Comparison of ENCODE assay signal across 8 cellular contexts in the genomic region with DNA sequence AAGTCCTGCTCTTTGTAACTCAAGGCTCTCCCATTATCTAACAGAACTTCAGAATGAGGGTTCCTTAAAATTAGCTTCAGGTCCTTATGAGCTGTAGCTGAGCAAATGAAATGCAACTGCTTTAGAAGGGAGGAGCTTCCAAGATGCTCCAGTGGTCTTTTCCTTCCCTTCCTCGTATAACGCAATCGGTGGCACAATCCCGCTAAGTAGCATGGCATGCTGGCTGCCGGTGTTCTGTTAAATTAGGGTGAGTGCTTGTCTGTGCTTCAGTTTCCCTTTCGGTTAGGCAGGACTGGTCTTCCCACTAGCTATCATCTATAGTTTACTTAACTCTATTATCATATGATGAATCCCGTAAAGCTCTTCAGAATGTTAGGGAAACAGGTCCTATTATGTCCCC. TPM values are rescaled to one million over a fixed set of nuclear protein-coding genes. Genes with fewer than 3 reads are reported as not detected.
DNase-seq lines count a peak whose midpoint lies in the region; ATAC-seq, FAIRE-seq and TF ChIP-seq lines count a peak whose summit lies in the region.

No MANE protein-coding gene starts in this region.

- H3K27ac ChIP-seq in cardiac muscle cell (no peak overlapping the region), MM.1S (ENCODE audit: low read length) (peak overlapping the region; percentile 66; the same call in 1 of the 2 replicates), K562 (ENCODE audit: extremely low read depth, low read depth, low read length) (no peak overlapping the region), right lobe of liver (peak overlapping the region; percentile 86 to 94 (median 89)), testis (peak overlapping the region; percentile 85 to 87)

- TF ChIP-seq EP300 in K562 (IDR thresholded peaks at IDR 0.05; ENCODE audit: low read length), result no peak

- H3K79me2 ChIP-seq in MM.1S (ENCODE audit: low read length) (peaks cover 59% of the 10 kb centered on the region), K562 (ENCODE audit: control insufficient read depth, insufficient read depth, low read length) (peaks cover 8% of the 10 kb centered on the region; the same call in 1 of the 3 replicates)

- TF ChIP-seq CTCF in cardiac muscle cell (IDR thresholded peaks at IDR 0.05; ENCODE audit: low read depth, low read length), result no peak
- TF ChIP-seq CTCF in MM.1S (IDR thresholded peaks at IDR 0.05; ENCODE audit: low read length), result no peak
- TF ChIP-seq CTCF in K562 (IDR thresholded peaks at IDR 0.05 in 2 of 3, conservative IDR thresholded peaks at IDR 0.05 in 1 of 3; ENCODE audit: insufficient read depth in 2 of 3, low read depth in 1 of 3, low read length in 3 of 3), result no peak
- TF ChIP-seq CTCF in right lobe of liver (IDR thresholded peaks at IDR 0.05), result no peak
- TF ChIP-seq CTCF in testis (IDR thresholded peaks at IDR 0.05), result no peak

- H3K4me3 ChIP-seq in cardiac muscle cell (peak overlapping the region; percentile 45), MM.1S (ENCODE audit: low read length) (peak overlapping the region; percentile 87), K562 (peak overlapping the region; percentile 44), right lobe of liver (peak overlapping the region; percentile 60 to 83 (median 64)), testis (peak overlapping the region; percentile 66 to 68)

- peaks cover 26% of the 10 kb centered on the region for H3F3A ChIP-seq in MM.1S (ENCODE audit: insufficient read depth, low read length)

- H3K4me1 ChIP-seq in cardiac muscle cell (ENCODE audit: low read depth) (peaks cover 4% of the 10 kb centered on the region), MM.1S (ENCODE audit: low read length) (peaks cover 62% of the 10 kb centered on the region), K562 (replicated peaks in 1 of 2; ENCODE audit: control insufficient read depth in 2 of 2, insufficient read depth in 2 of 2, low read length in 2 of 2) (peaks cover 15 to 33% of the 10 kb centered on the region in 2 experiments), right lobe of liver (peaks cover 0 to 11% (median 4%) of the 10 kb centered on the region in 4 donors), testis (peaks cover 5% of the 10 kb centered on the region)

- DNase-seq in cardiac muscle cell (ENCODE audit: low read depth in 1 of 2, low spot score in 1 of 2), result no peak
- no peak for DNase-seq in cardiac septum (ENCODE audit: low spot score)
- DNase-seq in MM.1S, result peak; percentile 81
- DNase-seq in K562 (ENCODE audit: extremely low read depth in 1 of 4, low spot score in 3 of 4), result no peak
- DNase-seq in right lobe of liver, result no peak
- DNase-seq in testis, result no peak
- no peak for DNase-seq in HT-29 (ENCODE audit: low spot score)

- no peaks in the 10 kb centered on the region for H3K9me2 ChIP-seq in MM.1S (replicated peaks; ENCODE audit: insufficient read depth, low read length)

- H4K20me1 ChIP-seq in MM.1S (ENCODE audit: insufficient read depth, low read length), result 0 out of 2 replicates have a peak, but pooled peaks cover 1% of the 10 kb centered on the region
- H4K20me1 ChIP-seq in K562 (replicated peaks; ENCODE audit: control insufficient read depth, insufficient read depth, low read length), result no peaks in the 10 kb centered on the region

- in situ Hi-C loops in K562 (cut with MboI), result no loop called here

- POLR2A ChIA-PET in K562 (lab: Yijun Ruan, JAX), result interaction anchor here (0.7 to 1.6 kb wide), 6 partner anchors 8 to 109 kb away, joined by 3 to 10 read pairs (median 5); no protein-coding TSS in a partner anchor

- FAIRE-seq in K562 (lab: Jason Lieb, UNC), result no peak

- no peak for TF ChIP-seq POLR2A in K562 (conservative IDR thresholded peaks at IDR 0.05)
- TF ChIP-seq POLR2A in right lobe of liver (IDR thresholded peaks at IDR 0.05), result no peak
- no peak for TF ChIP-seq POLR2A in testis (IDR thresholded peaks at IDR 0.05)

- ATAC-seq in K562 (no peak), right lobe of liver (peak; percentile 25 to 49 (median 38)), GM18861 (IDR thresholded peaks at IDR 0.05; ENCODE audit: unreplicated experiment) (no peak)

- peak overlapping the region; percentile 74 for H3K9ac ChIP-seq in MM.1S (ENCODE audit: low read length)
- peak overlapping the region; percentile 8 to 89; a peak in 2 of 4 replicates for H3K9ac ChIP-seq in K562 (ENCODE audit: insufficient read depth in 1 of 2, low read depth in 2 of 2, low read length in 2 of 2)

- intact Hi-C loops in cardiac septum (cut with DNase I) (loop anchor here (1.0 kb wide), 1 partner anchor 128 kb away; no protein-coding TSS in a partner anchor), K562 (cut with micrococcal nuclease) (no loop called here), right lobe of liver (cut with DNase I) (no loop called here), testis (cut with DNase I; ENCODE audit: low total_unique reads) (no loop called here)

- H3K9me1 ChIP-seq in K562 (ENCODE audit: control insufficient read depth, insufficient read depth, low read length), result peaks cover 2% of the 10 kb centered on the region

- peak overlapping the region; percentile 49; the same call in 1 of the 2 replicates for H2AFZ ChIP-seq in MM.1S (ENCODE audit: low read length)
- H2AFZ ChIP-seq in K562 (ENCODE audit: low read depth, low read length), result no peak overlapping the region; the same call in 1 of the 2 replicates

- peak overlapping the region; percentile 79 for H3K4me2 ChIP-seq in MM.1S (ENCODE audit: low read depth, low read length)
- H3K4me2 ChIP-seq in K562 (ENCODE audit: insufficient read depth, low read length), result peak overlapping the region; percentile 85

- no TSS peak for BruUV-seq in K562 (replicated peaks; lab: Mats Ljungman, UMichigan)

- H3K36me3 ChIP-seq in cardiac muscle cell (no peaks in the 10 kb centered on the region), MM.1S (replicated peaks; ENCODE audit: insufficient read depth, low read length) (no peaks in the 10 kb centered on the region), K562 (ENCODE audit: control insufficient read depth, insufficient read depth, low read length) (no peaks in the 10 kb centered on the region), right lobe of liver (no peaks in the 10 kb centered on the region), testis (ENCODE audit: low read depth, missing control alignments) (no peaks in the 10 kb centered on the region)

- CTCF ChIA-PET in K562 (lab: Yijun Ruan, JAX; ENCODE audit: low intra/inter-chr PET ratio), result no interaction called here

- H3K27me3 ChIP-seq in cardiac muscle cell (peaks cover 51% of the 10 kb centered on the region), MM.1S (replicated peaks; ENCODE audit: insufficient read depth, low read length) (no peaks in the 10 kb centered on the region), K562 (ENCODE audit: control insufficient read depth in 2 of 2, insufficient read depth in 2 of 2, low read length in 2 of 2) (peaks cover 3 to 4% of the 10 kb centered on the region in 2 experiments; a peak in 3 of 5 replicates), right lobe of liver (no peaks in the 10 kb centered on the region), testis (no peaks in the 10 kb centered on the region)

- H3K9me3 ChIP-seq in cardiac muscle cell (ENCODE audit: low read depth) (no peaks in the 10 kb centered on the region), MM.1S (replicated peaks; ENCODE audit: insufficient read depth, low read length) (no peaks in the 10 kb centered on the region), K562 (replicated peaks; ENCODE audit: control insufficient read depth, insufficient read depth, low read depth, low read length) (no peaks in the 10 kb centered on the region), right lobe of liver (no peaks in the 10 kb centered on the region), testis (no peaks in the 10 kb centered on the region)

- no peak for TF ChIP-seq RAD21 in K562 (CRISPR knock-in tag; conservative IDR thresholded peaks at IDR 0.05 in 1 of 2, IDR thresholded peaks at IDR 0.05 in 1 of 2)

- WGBS in K562 (ENCODE audit: insufficient coverage, low coverage, missing lambda C conversion rate), result 52% methylated on average over 7 of the region's 7 CpGs
- WGBS in right lobe of liver (ENCODE audit: insufficient coverage, low coverage, low lambda C conversion rate, missing lambda C conversion rate), result 0% methylated on average over 7 of the region's 7 CpGs
- WGBS in testis, 2 donors, result 8 to 13% methylated on average over 7 of the region's 7 CpGs

TF ChIP-seq in K562, 482 proteins besides CTCF, POLR2A, EP300 and RAD21 (continues in another document):
- no peak for TF ChIP-seq HNRNPL (IDR thresholded peaks at IDR 0.05; ENCODE audit: low read depth, low read length)

RNA-seq across cellular contexts. Expression of a gene that starts 0.9 kb away (rescaled TPM):
- total RNA-seq in cardiac muscle cell (1.6 and 1.9 TPM in 2 replicates), cardiac septum (9.7 TPM), K562 (2014; rRNA removed) (6.4 and 8.2 TPM in 2 replicates), K562 (2014; rRNA removed; fragmentation: Illumina TruSeq; extraction: Trizol) (9.7 and 10.5 TPM in 2 replicates), K562 (2015; rRNA removed; fragmentation: Illumina TruSeq; extraction: Trizol) (9.8 and 10.1 TPM in 2 replicates), K562 (2021) (12.1 and 13.1 TPM in 2 replicates), right lobe of liver (10 to 100 TPM in 1 of 6 experiments, 1 to 10 TPM in 5; 4.6 to 13.5 (median 5.3) TPM), testis (1 to 10 TPM; 5.8 to 8.2 TPM)
- polyA plus RNA-seq in cardiac muscle cell (1.4 and 2.4 TPM in 2 replicates), K562 (2011; rRNA removed) (6.2 and 6.3 TPM in 2 replicates), K562 (2014; fragmentation: Illumina TruSeq; extraction: Trizol) (12.4 and 13.6 TPM in 2 replicates), K562 (2014; fragmentation: Nextera tagmentation; extraction: Ambion mirVana) (1 to 10 TPM; 3.4 to 6.1 TPM), K562 (2014; rRNA removed) (7.1 and 8.4 TPM in 2 replicates), testis (ENCODE audit: insufficient read depth, low read depth, low replicate concordance) (10.3 TPM)
- total RNA-seq in K562 (2011; cell fraction: chromatin; rRNA removed; ENCODE audit: low replicate concordance), result 6.8 and 7.9 TPM in 2 replicates
- 7.1 and 8.0 TPM in 2 replicates for total RNA-seq in K562 (2011; cell fraction: nucleolus; rRNA removed)
- 9.5 and 11.3 TPM in 2 replicates for total RNA-seq in K562 (2011; cell fraction: nucleoplasm; rRNA removed)
- polyA plus RNA-seq in K562 (2011; cell fraction: cytosol; rRNA removed), result 6.4 and 6.9 TPM in 2 replicates
- polyA plus RNA-seq in K562 (2011; cell fraction: nucleus; rRNA removed), result 3.4 and 4.3 TPM in 2 replicates
- 9.6 and 13.7 TPM in 2 replicates for polyA plus RNA-seq in K562 (2012)
- 10.5 and 10.8 TPM in 2 replicates for polyA minus RNA-seq in K562 (2011; rRNA and poly(A)+ RNA removed)
- 2.1 and 6.3 TPM in 2 replicates for polyA minus RNA-seq in K562 (2011; cell fraction: cytosol; rRNA and poly(A)+ RNA removed)
- polyA minus RNA-seq in K562 (2011; cell fraction: nucleus; rRNA and poly(A)+ RNA removed), result 4.6 and 6.4 TPM in 2 replicates
- total RNA-seq in HT-29 (2014; rRNA removed; shearing (Covaris generic)), result 5.8 and 8.3 TPM in 2 replicates

Comparison
In these comparisons a context has a peak if more than half of its experiments do, and no peak if none do; other contexts are left out.
1. H3K27ac ChIP-seq: peak in MM.1S (single experiment), right lobe of liver (3 of 3) and testis (2 of 2); none in cardiac muscle cell (single experiment) and K562 (single experiment).
2. ATAC-seq: peak in right lobe of liver (4 of 4); none in K562 (single experiment) and GM18861 (single experiment).
3. Peak in every context shown above with its lines, with median percentiles within 50 percentile points of each other: H3K4me3 ChIP-seq.